1 cellular context compared by ENCODE assay signal in the genomic region with DNA sequence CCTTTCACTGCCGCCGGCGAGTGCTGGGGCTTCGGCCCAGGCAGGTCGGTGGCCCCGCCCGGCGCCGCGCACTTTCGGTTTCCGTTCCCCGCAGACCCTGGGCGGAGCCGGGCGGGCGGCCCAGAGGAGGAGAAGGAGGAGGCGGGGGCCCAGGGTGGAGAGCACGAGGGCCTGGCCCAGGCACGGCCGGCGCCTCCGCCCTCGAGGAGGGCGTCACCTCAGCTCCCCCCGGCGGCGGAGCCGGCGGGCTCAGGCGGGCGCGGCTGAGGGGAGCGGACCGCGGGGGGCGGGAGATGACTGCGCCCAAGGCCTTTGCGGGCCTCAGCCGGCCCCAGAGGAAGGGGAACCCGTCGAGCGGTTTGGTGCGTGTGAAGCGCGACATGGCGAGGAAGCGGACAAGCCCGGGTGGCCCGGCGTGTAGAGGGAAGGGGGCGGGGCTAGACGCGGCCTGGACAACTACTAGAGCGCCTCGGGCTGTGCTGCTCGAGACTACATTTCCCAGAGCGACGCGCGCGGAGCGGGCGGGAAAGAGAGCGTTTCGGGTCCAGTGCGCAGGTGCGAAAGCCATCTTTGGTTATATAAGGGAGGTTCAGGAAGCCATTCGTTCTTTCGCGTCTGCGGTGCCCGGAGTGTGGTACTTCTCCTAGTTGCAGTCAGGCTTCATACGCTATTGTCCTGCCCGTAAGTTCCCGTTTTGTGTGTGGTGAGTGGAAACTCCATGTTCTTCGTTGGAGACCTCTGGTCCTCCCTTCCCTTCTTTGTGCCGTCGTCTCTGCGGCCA.
TF ChIP-seq lines count a peak whose summit lies in the region.

A gene (minus strand): TSS at position 22 of the 781 bp plus-strand sequence. CDS start 2,218 bp downstream, outside the sequence.

TF ChIP-seq in K562, 482 proteins besides CTCF, POLR2A, EP300 and RAD21 (continued from another document and continues in another):
- TF ChIP-seq, protein P1, sequence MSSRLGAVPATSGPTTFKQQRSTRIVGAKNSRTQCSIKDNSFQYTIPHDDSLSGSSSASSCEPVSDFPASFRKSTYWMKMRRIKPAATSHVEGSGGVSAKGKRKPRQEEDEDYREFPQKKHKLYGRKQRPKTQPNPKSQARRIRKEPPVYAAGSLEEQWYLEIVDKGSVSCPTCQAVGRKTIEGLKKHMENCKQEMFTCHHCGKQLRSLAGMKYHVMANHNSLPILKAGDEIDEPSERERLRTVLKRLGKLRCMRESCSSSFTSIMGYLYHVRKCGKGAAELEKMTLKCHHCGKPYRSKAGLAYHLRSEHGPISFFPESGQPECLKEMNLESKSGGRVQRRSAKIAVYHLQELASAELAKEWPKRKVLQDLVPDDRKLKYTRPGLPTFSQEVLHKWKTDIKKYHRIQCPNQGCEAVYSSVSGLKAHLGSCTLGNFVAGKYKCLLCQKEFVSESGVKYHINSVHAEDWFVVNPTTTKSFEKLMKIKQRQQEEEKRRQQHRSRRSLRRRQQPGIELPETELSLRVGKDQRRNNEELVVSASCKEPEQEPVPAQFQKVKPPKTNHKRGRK (tag; IDR thresholded peaks at IDR 0.05), result no peak
- TF ChIP-seq ELF2 (CRISPR knock-in tag; IDR thresholded peaks at IDR 0.05) (peak; percentile 52; the same call in 1 of the 2 replicates), ZNF263 (CRISPR knock-in tag; IDR thresholded peaks at IDR 0.05; ENCODE audit: borderline replicate concordance) (peak; percentile 42; the same call in 1 of the 2 replicates), SMAD1 (IDR thresholded peaks at IDR 0.05; ENCODE audit: low read depth, low read length, partially characterized antibody) (peak; percentile 95), RBM17 (IDR thresholded peaks at IDR 0.05; ENCODE audit: borderline replicate concordance, low read depth, low read length) (no peak), CAMTA2 (CRISPR knock-in tag; conservative IDR thresholded peaks at IDR 0.05) (0 out of 2 replicates have a peak, but pooled peaks have one; percentile 46), NR4A1 (CRISPR knock-in tag; IDR thresholded peaks at IDR 0.05) (no peak), NR4A1 (tag; IDR thresholded peaks at IDR 0.05) (peak; percentile 77), SUPT5H (IDR thresholded peaks at IDR 0.05) (peak; percentile 100), COPS2 (conservative IDR thresholded peaks at IDR 0.05) (no peak), SRSF9 (IDR thresholded peaks at IDR 0.05; ENCODE audit: borderline replicate concordance, low read depth, low read length) (no peak), ILK (tag; IDR thresholded peaks at IDR 0.05; ENCODE audit: borderline replicate concordance, low read depth) (no peak), FOXK1 (CRISPR knock-in tag; IDR thresholded peaks at IDR 0.05; ENCODE audit: borderline replicate concordance) (peak; percentile 94), ZNF586 (CRISPR knock-in tag; conservative IDR thresholded peaks at IDR 0.05) (no peak), MED1 (CRISPR knock-in tag; IDR thresholded peaks at IDR 0.05; ENCODE audit: borderline replicate concordance) (no peak), ZEB2 (IDR thresholded peaks at IDR 0.05) (no peak), PRMT5 (CRISPR knock-in tag; IDR thresholded peaks at IDR 0.05) (no peak), KLF1 (tag; IDR thresholded peaks at IDR 0.05) (peak; percentile 93), ZNF561 (CRISPR knock-in tag; conservative IDR thresholded peaks at IDR 0.05) (no peak), ZNF274 (IDR thresholded peaks at IDR 0.05; ENCODE audit: borderline replicate concordance, low read depth, low read length) (no peak), HOXB6 (CRISPR knock-in tag; IDR thresholded peaks at IDR 0.05; ENCODE audit: borderline replicate concordance) (no peak), PHTF2 (CRISPR knock-in tag; IDR thresholded peaks at IDR 0.05) (no peak), ZNF444 (CRISPR knock-in tag; IDR thresholded peaks at IDR 0.05) (no peak), RBM39 (optimal IDR thresholded peaks at IDR 0.05; ENCODE audit: low read depth, low read length) (peak; percentile 95), CHCHD3 (CRISPR knock-in tag; IDR thresholded peaks at IDR 0.05) (peak; percentile 95), CREB1 (IDR thresholded peaks at IDR 0.05) (peak; percentile 60; the same call in 1 of the 2 replicates), CREB1 (CRISPR knock-in tag; IDR thresholded peaks at IDR 0.05) (peak; percentile 74), SREBF2 (CRISPR knock-in tag; IDR thresholded peaks at IDR 0.05) (no peak), JUND (IDR thresholded peaks at IDR 0.05; ENCODE audit: borderline replicate concordance, low read depth, low read length) (peak; percentile 50), JUND (tag; IDR thresholded peaks at IDR 0.05; ENCODE audit: borderline replicate concordance, low read depth, low read length) (no peak; the same call in 2 of the 3 replicates)
- TF ChIP-seq, protein P2, sequence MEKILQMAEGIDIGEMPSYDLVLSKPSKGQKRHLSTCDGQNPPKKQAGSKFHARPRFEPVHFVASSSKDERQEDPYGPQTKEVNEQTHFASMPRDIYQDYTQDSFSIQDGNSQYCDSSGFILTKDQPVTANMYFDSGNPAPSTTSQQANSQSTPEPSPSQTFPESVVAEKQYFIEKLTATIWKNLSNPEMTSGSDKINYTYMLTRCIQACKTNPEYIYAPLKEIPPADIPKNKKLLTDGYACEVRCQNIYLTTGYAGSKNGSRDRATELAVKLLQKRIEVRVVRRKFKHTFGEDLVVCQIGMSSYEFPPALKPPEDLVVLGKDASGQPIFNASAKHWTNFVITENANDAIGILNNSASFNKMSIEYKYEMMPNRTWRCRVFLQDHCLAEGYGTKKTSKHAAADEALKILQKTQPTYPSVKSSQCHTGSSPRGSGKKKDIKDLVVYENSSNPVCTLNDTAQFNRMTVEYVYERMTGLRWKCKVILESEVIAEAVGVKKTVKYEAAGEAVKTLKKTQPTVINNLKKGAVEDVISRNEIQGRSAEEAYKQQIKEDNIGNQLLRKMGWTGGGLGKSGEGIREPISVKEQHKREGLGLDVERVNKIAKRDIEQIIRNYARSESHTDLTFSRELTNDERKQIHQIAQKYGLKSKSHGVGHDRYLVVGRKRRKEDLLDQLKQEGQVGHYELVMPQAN (IDR thresholded peaks at IDR 0.05; ENCODE audit: borderline replicate concordance), result peak; percentile 90
- TF ChIP-seq, protein P3, sequence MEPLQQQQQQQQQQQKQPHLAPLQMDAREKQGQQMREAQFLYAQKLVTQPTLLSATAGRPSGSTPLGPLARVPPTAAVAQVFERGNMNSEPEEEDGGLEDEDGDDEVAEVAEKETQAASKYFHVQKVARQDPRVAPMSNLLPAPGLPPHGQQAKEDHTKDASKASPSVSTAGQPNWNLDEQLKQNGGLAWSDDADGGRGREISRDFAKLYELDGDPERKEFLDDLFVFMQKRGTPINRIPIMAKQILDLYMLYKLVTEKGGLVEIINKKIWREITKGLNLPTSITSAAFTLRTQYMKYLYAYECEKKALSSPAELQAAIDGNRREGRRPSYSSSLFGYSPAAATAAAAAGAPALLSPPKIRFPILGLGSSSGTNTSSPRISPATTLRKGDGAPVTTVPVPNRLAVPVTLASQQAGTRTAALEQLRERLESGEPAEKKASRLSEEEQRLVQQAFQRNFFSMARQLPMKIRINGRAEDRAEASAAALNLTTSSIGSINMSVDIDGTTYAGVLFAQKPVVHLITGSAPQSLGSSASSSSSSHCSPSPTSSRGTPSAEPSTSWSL (CRISPR knock-in tag; IDR thresholded peaks at IDR 0.05; ENCODE audit: borderline replicate concordance), result 0 out of 2 replicates have a peak, but pooled peaks have one; percentile 31
- TF ChIP-seq, protein P4, sequence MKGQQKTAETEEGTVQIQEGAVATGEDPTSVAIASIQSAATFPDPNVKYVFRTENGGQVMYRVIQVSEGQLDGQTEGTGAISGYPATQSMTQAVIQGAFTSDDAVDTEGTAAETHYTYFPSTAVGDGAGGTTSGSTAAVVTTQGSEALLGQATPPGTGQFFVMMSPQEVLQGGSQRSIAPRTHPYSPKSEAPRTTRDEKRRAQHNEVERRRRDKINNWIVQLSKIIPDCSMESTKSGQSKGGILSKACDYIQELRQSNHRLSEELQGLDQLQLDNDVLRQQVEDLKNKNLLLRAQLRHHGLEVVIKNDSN (CRISPR knock-in tag; IDR thresholded peaks at IDR 0.05), result no peak
- TF ChIP-seq, protein P5, sequence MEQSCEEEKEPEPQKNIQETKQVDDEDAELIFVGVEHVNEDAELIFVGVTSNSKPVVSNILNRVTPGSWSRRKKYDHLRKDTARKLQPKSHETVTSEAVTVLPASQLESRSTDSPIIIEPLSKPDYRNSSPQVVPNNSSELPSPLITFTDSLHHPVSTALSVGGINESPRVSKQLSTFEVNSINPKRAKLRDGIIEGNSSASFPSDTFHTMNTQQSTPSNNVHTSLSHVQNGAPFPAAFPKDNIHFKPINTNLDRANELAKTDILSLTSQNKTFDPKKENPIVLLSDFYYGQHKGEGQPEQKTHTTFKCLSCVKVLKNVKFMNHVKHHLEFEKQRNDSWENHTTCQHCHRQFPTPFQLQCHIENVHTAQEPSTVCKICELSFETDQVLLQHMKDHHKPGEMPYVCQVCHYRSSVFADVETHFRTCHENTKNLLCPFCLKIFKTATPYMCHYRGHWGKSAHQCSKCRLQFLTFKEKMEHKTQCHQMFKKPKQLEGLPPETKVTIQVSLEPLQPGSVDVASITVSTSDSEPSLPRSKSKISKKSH (CRISPR knock-in tag; IDR thresholded peaks at IDR 0.05), result no peak
- TF ChIP-seq, protein P6, sequence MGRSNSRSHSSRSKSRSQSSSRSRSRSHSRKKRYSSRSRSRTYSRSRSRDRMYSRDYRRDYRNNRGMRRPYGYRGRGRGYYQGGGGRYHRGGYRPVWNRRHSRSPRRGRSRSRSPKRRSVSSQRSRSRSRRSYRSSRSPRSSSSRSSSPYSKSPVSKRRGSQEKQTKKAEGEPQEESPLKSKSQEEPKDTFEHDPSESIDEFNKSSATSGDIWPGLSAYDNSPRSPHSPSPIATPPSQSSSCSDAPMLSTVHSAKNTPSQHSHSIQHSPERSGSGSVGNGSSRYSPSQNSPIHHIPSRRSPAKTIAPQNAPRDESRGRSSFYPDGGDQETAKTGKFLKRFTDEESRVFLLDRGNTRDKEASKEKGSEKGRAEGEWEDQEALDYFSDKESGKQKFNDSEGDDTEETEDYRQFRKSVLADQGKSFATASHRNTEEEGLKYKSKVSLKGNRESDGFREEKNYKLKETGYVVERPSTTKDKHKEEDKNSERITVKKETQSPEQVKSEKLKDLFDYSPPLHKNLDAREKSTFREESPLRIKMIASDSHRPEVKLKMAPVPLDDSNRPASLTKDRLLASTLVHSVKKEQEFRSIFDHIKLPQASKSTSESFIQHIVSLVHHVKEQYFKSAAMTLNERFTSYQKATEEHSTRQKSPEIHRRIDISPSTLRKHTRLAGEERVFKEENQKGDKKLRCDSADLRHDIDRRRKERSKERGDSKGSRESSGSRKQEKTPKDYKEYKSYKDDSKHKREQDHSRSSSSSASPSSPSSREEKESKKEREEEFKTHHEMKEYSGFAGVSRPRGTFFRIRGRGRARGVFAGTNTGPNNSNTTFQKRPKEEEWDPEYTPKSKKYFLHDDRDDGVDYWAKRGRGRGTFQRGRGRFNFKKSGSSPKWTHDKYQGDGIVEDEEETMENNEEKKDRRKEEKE (IDR thresholded peaks at IDR 0.05; ENCODE audit: borderline replicate concordance in 1 of 2, control insufficient read depth in 1 of 2, low read depth in 2 of 2, low read length in 1 of 2), result 0 out of 4 replicates have a peak, but pooled peaks of 1 of the 2 experiments have one; percentile 24
- TF ChIP-seq, protein P7, sequence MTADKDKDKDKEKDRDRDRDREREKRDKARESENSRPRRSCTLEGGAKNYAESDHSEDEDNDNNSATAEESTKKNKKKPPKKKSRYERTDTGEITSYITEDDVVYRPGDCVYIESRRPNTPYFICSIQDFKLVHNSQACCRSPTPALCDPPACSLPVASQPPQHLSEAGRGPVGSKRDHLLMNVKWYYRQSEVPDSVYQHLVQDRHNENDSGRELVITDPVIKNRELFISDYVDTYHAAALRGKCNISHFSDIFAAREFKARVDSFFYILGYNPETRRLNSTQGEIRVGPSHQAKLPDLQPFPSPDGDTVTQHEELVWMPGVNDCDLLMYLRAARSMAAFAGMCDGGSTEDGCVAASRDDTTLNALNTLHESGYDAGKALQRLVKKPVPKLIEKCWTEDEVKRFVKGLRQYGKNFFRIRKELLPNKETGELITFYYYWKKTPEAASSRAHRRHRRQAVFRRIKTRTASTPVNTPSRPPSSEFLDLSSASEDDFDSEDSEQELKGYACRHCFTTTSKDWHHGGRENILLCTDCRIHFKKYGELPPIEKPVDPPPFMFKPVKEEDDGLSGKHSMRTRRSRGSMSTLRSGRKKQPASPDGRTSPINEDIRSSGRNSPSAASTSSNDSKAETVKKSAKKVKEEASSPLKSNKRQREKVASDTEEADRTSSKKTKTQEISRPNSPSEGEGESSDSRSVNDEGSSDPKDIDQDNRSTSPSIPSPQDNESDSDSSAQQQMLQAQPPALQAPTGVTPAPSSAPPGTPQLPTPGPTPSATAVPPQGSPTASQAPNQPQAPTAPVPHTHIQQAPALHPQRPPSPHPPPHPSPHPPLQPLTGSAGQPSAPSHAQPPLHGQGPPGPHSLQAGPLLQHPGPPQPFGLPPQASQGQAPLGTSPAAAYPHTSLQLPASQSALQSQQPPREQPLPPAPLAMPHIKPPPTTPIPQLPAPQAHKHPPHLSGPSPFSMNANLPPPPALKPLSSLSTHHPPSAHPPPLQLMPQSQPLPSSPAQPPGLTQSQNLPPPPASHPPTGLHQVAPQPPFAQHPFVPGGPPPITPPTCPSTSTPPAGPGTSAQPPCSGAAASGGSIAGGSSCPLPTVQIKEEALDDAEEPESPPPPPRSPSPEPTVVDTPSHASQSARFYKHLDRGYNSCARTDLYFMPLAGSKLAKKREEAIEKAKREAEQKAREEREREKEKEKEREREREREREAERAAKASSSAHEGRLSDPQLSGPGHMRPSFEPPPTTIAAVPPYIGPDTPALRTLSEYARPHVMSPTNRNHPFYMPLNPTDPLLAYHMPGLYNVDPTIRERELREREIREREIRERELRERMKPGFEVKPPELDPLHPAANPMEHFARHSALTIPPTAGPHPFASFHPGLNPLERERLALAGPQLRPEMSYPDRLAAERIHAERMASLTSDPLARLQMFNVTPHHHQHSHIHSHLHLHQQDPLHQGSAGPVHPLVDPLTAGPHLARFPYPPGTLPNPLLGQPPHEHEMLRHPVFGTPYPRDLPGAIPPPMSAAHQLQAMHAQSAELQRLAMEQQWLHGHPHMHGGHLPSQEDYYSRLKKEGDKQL (CRISPR knock-in tag; IDR thresholded peaks at IDR 0.05; ENCODE audit: borderline replicate concordance), result no peak; the same call in 1 of the 2 replicates
- TF ChIP-seq, protein P8, sequence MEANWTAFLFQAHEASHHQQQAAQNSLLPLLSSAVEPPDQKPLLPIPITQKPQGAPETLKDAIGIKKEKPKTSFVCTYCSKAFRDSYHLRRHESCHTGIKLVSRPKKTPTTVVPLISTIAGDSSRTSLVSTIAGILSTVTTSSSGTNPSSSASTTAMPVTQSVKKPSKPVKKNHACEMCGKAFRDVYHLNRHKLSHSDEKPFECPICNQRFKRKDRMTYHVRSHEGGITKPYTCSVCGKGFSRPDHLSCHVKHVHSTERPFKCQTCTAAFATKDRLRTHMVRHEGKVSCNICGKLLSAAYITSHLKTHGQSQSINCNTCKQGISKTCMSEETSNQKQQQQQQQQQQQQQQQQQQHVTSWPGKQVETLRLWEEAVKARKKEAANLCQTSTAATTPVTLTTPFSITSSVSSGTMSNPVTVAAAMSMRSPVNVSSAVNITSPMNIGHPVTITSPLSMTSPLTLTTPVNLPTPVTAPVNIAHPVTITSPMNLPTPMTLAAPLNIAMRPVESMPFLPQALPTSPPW (CRISPR knock-in tag; IDR thresholded peaks at IDR 0.05), result peak; percentile 99
